Comparison of ENCODE assay signal across 33 cellular contexts in genomic region chr21:36179145-36179544, GRCh38.
"Had no signal": no experiment of that assay in that cellular context is flagged by ENCODE, and none has a peak within 500 bp of the region (broad histone marks: within the 10 kb centered on the region; RNA-seq: fewer than 3 reads in every experiment).

No MANE protein-coding gene starts in this region.

- FAIRE-seq: bronchial epithelial cell, colon, endometrium, endothelial cell of umbilical vein had no signal

- H3K4me3 Mint-ChIP-seq: activated CD4-positive, alpha-beta memory T cell treated with anti-CD3 and anti-CD28 coated beads for 36 hours; activated CD4-positive, alpha-beta T cell treated with anti-CD3 and anti-CD28 coated beads for 36 hours; activated CD4-positive, alpha-beta T cell treated with anti-CD3 and anti-CD28 coated beads, Interleukin-2, amount 10 ng/mL, durations not matched to agents 24 days and 14 days; activated CD8-positive, alpha-beta memory T cell treated with anti-CD3 and anti-CD28 coated beads, Interleukin-2, amount 10 ng/mL, durations not matched to agents 7 days and 5 days; activated CD8-positive, alpha-beta T cell treated with anti-CD3 and anti-CD28 coated beads, Interleukin-2, amount 10 ng/mL, durations not matched to agents 7 days and 5 days; activated naive CD8-positive, alpha-beta T cell; activated T-helper 17 cell treated with anti-CD3 and anti-CD28 coated beads, Interleukin-2, amount 50 U/mL, for 72 hours; T-cell; T-helper 1 cell treated with Interleukin-12 subunit alpha and Interleukin-12 subunit beta and Interleukin-4 antibody, amounts not matched to agents 30 μg/mL and 1 μg/mL, for 36 hours; T-helper 2 cell treated with Interferon-gamma antibody and Interleukin-4, amounts not matched to agents 5 μg/mL and 100 μg/mL, for 36 hours had no signal

- H3K27ac ChIP-seq: brain microvascular endothelial cell, epithelial cell of prostate, esophagus squamous epithelium, gastroesophageal sphincter, heart right ventricle had no signal

- H3K27me3 ChIP-seq: brain microvascular endothelial cell, esophagus squamous epithelium, gastroesophageal sphincter, heart right ventricle had no signal

- H3K27ac Mint-ChIP-seq: activated CD4-positive, alpha-beta memory T cell treated with anti-CD3 and anti-CD28 coated beads for 36 hours; activated CD4-positive, alpha-beta T cell treated with anti-CD3 and anti-CD28 coated beads for 36 hours; activated CD4-positive, alpha-beta T cell treated with anti-CD3 and anti-CD28 coated beads, Interleukin-2, amount 10 ng/mL, durations not matched to agents 24 days and 14 days; activated CD8-positive, alpha-beta memory T cell treated with anti-CD3 and anti-CD28 coated beads, Interleukin-2, amount 10 ng/mL, durations not matched to agents 7 days and 5 days; activated CD8-positive, alpha-beta T cell treated with anti-CD3 and anti-CD28 coated beads, Interleukin-2, amount 10 ng/mL, durations not matched to agents 7 days and 5 days; activated naive CD8-positive, alpha-beta T cell; activated T-helper 17 cell treated with anti-CD3 and anti-CD28 coated beads, Interleukin-2, amount 50 U/mL, for 72 hours; T-cell; T-helper 1 cell treated with Interleukin-12 subunit alpha and Interleukin-12 subunit beta and Interleukin-4 antibody, amounts not matched to agents 30 μg/mL and 1 μg/mL, for 36 hours; T-helper 2 cell treated with Interferon-gamma antibody and Interleukin-4, amounts not matched to agents 5 μg/mL and 100 μg/mL, for 36 hours had no signal

- H3K9me3 Mint-ChIP-seq: activated CD4-positive, alpha-beta memory T cell treated with anti-CD3 and anti-CD28 coated beads for 36 hours; activated CD4-positive, alpha-beta T cell treated with anti-CD3 and anti-CD28 coated beads, Interleukin-2, amount 10 ng/mL, durations not matched to agents 24 days and 14 days; activated T-helper 17 cell treated with anti-CD3 and anti-CD28 coated beads, Interleukin-2, amount 50 U/mL, for 72 hours; T-cell; T-helper 1 cell treated with Interleukin-12 subunit alpha and Interleukin-12 subunit beta and Interleukin-4 antibody, amounts not matched to agents 30 μg/mL and 1 μg/mL, for 36 hours; T-helper 2 cell treated with Interferon-gamma antibody and Interleukin-4, amounts not matched to agents 5 μg/mL and 100 μg/mL, for 36 hours had no signal

- H3K9me3 ChIP-seq: esophagus squamous epithelium, gastroesophageal sphincter had no signal

- H3K4me3 ChIP-seq: esophagus squamous epithelium, gastroesophageal sphincter, heart right ventricle had no signal

- ATAC-seq: activated CD4-positive, alpha-beta T cell treated with anti-CD3 and anti-CD28 coated beads for 36 hours; activated CD8-positive, alpha-beta memory T cell treated with anti-CD3 and anti-CD28 coated beads, Interleukin-2, amount 10 ng/mL, durations not matched to agents 7 days and 5 days; activated CD8-positive, alpha-beta T cell treated with anti-CD3 and anti-CD28 coated beads, Interleukin-2, amount 10 ng/mL, durations not matched to agents 7 days and 5 days; activated T-helper 17 cell treated with anti-CD3 and anti-CD28 coated beads, Interleukin-2, amount 50 U/mL, for 72 hours; gastroesophageal sphincter; heart right ventricle; T-cell had no signal

- H3K4me1 ChIP-seq: gastroesophageal sphincter had no signal

- H3K36me3 ChIP-seq: brain microvascular endothelial cell had no signal

- H3K27me3 Mint-ChIP-seq: activated CD4-positive, alpha-beta memory T cell treated with anti-CD3 and anti-CD28 coated beads for 36 hours; activated CD4-positive, alpha-beta T cell treated with anti-CD3 and anti-CD28 coated beads for 36 hours; activated CD4-positive, alpha-beta T cell treated with anti-CD3 and anti-CD28 coated beads, Interleukin-2, amount 10 ng/mL, durations not matched to agents 24 days and 14 days; activated CD8-positive, alpha-beta memory T cell treated with anti-CD3 and anti-CD28 coated beads, Interleukin-2, amount 10 ng/mL, durations not matched to agents 7 days and 5 days; activated naive CD8-positive, alpha-beta T cell; activated T-helper 17 cell treated with anti-CD3 and anti-CD28 coated beads, Interleukin-2, amount 50 U/mL, for 72 hours; T-cell had no signal

- DNase-seq: activated CD4-positive, alpha-beta memory T cell treated with anti-CD3 and anti-CD28 coated beads for 36 hours; activated CD4-positive, alpha-beta T cell treated with anti-CD3 and anti-CD28 coated beads for 36 hours; activated CD4-positive, alpha-beta T cell treated with anti-CD3 and anti-CD28 coated beads, Interleukin-2, amount 10 ng/mL, durations not matched to agents 24 days and 14 days; activated CD4-positive, CD25-positive, alpha-beta regulatory T cell; activated CD4-positive, CD25-positive, alpha-beta regulatory T cell treated with anti-CD3 and anti-CD28 coated beads, Interleukin-2, amount 50 U/mL, for 72 hours; activated CD8-positive, alpha-beta memory T cell treated with anti-CD3 and anti-CD28 coated beads, Interleukin-2, amount 10 ng/mL, durations not matched to agents 7 days and 5 days; activated CD8-positive, alpha-beta memory T cell treated with anti-CD3 and anti-CD28 coated beads, Interleukin-2, amount 50 U/mL, for 4 hours; activated CD8-positive, alpha-beta T cell treated with anti-CD3 and anti-CD28 coated beads, Interleukin-2, amount 10 ng/mL, durations not matched to agents 7 days and 5 days; activated effector memory CD4-positive, alpha-beta T cell treated with Interleukin-2 at 50 U/mL for 16 hours; activated gamma-delta T cell treated with Interleukin-2 at 50 U/mL for 16 hours; activated naive CD4-positive, alpha-beta T cell treated with anti-CD3 and anti-CD28 coated beads, Interleukin-2, amount 50 U/mL, for 16 hours; activated naive CD4-positive, alpha-beta T cell treated with Interleukin-2 at 50 U/mL for 16 hours; activated T-cell treated with anti-CD3 and anti-CD28 coated beads, Interleukin-2, amount 50 U/mL, for 1 hour; amniotic stem cell; anterior cingulate cortex; brain microvascular endothelial cell; cortex of kidney; effector CD8-positive, alpha-beta T cell; esophagus squamous epithelium; foreskin melanocyte; heart right ventricle; T-cell; T1000 had no signal
